ENCODE assay signal across 1 cellular context in genomic region chr14:22978873-22979671, GRCh38.
TF ChIP-seq lines count a peak whose summit lies in the region.

No MANE protein-coding gene starts in this region.

TF ChIP-seq in HepG2, 621 proteins besides CTCF, POLR2A, EP300 and RAD21 (continued from another document and continues in another):
- TF ChIP-seq UBTF (CRISPR knock-in tag; IDR thresholded peaks at IDR 0.05), result peak; percentile 59
- 0 out of 2 replicates have a peak, but pooled peaks have one; percentile 59 for TF ChIP-seq ATF3 (CRISPR knock-in tag; IDR thresholded peaks at IDR 0.05)
- no peak for TF ChIP-seq CREB1 (IDR thresholded peaks at IDR 0.05)
- TF ChIP-seq CREB1 (CRISPR knock-in tag; IDR thresholded peaks at IDR 0.05), result no peak
- no peak for TF ChIP-seq RXRB (CRISPR knock-in tag; IDR thresholded peaks at IDR 0.05; ENCODE audit: borderline replicate concordance)
- no peak for TF ChIP-seq SNRNP70 (IDR thresholded peaks at IDR 0.05; ENCODE audit: low read depth, low read length)
- TF ChIP-seq TGIF2 (CRISPR knock-in tag; IDR thresholded peaks at IDR 0.05), result no peak
- no peak for TF ChIP-seq ZNF407 (CRISPR knock-in tag; IDR thresholded peaks at IDR 0.05; ENCODE audit: not compliant biosample characterization)
- TF ChIP-seq ZNF382 (CRISPR knock-in tag; IDR thresholded peaks at IDR 0.05; ENCODE audit: borderline replicate concordance), result no peak
- TF ChIP-seq ZNF20 (CRISPR knock-in tag; IDR thresholded peaks at IDR 0.05), result no peak
- TF ChIP-seq ATM (IDR thresholded peaks at IDR 0.05; ENCODE audit: borderline replicate concordance), result no peak
- TF ChIP-seq CAMTA2 (CRISPR knock-in tag; IDR thresholded peaks at IDR 0.05; ENCODE audit: borderline replicate concordance), result no peak
- no peak for TF ChIP-seq ZNF75D (CRISPR knock-in tag; IDR thresholded peaks at IDR 0.05; ENCODE audit: borderline replicate concordance)
- peak; percentile 26; the same call in 1 of the 2 replicates for TF ChIP-seq SMC3 (IDR thresholded peaks at IDR 0.05; ENCODE audit: low read length)
- TF ChIP-seq CHD4 (IDR thresholded peaks at IDR 0.05; ENCODE audit: borderline replicate concordance, low read length), result no peak
- TF ChIP-seq GATAD1 (CRISPR knock-in tag; IDR thresholded peaks at IDR 0.05), result peak; percentile 4; the same call in 1 of the 2 replicates
- peak; percentile 89; the same call in 1 of the 2 replicates for TF ChIP-seq GPN1 (CRISPR knock-in tag; IDR thresholded peaks at IDR 0.05; ENCODE audit: borderline replicate concordance)
- TF ChIP-seq SALL1 (CRISPR knock-in tag; IDR thresholded peaks at IDR 0.05), result no peak
- TF ChIP-seq JARID2 (CRISPR knock-in tag; IDR thresholded peaks at IDR 0.05; ENCODE audit: insufficient replicate concordance), result peak; percentile 68
- TF ChIP-seq ZNF274 (CRISPR knock-in tag; IDR thresholded peaks at IDR 0.05), result peak; percentile 73; the same call in 1 of the 2 replicates
- TF ChIP-seq ZNF10 (CRISPR knock-in tag; IDR thresholded peaks at IDR 0.05; ENCODE audit: borderline replicate concordance, low read depth), result no peak
- no peak for TF ChIP-seq ZNF800 (CRISPR knock-in tag; IDR thresholded peaks at IDR 0.05)
- no peak; the same call in 1 of the 2 replicates for TF ChIP-seq ZC3H4 (CRISPR knock-in tag; IDR thresholded peaks at IDR 0.05; ENCODE audit: borderline replicate concordance)
- no peak for TF ChIP-seq PHF5A (CRISPR knock-in tag; IDR thresholded peaks at IDR 0.05; ENCODE audit: low read depth, unreplicated experiment)
- TF ChIP-seq SNAPC4 (CRISPR knock-in tag; IDR thresholded peaks at IDR 0.05), result no peak
- TF ChIP-seq ZNF703 (CRISPR knock-in tag; IDR thresholded peaks at IDR 0.05; ENCODE audit: borderline replicate concordance), result no peak
- no peak for TF ChIP-seq MED1 (CRISPR knock-in tag; IDR thresholded peaks at IDR 0.05)
- TF ChIP-seq ZFP90 (CRISPR knock-in tag; IDR thresholded peaks at IDR 0.05; ENCODE audit: borderline replicate concordance), result no peak
- TF ChIP-seq AFF4 (CRISPR knock-in tag; IDR thresholded peaks at IDR 0.05), result peak; percentile 73; the same call in 1 of the 2 replicates
- peak; percentile 6 for TF ChIP-seq SKI (IDR thresholded peaks at IDR 0.05; ENCODE audit: partially characterized antibody)
- no peak for TF ChIP-seq ZBTB38 (CRISPR knock-in tag; IDR thresholded peaks at IDR 0.05)
- TF ChIP-seq ZNF234 (CRISPR knock-in tag; conservative IDR thresholded peaks at IDR 0.05), result no peak
- TF ChIP-seq JUN (CRISPR knock-in tag; IDR thresholded peaks at IDR 0.05), result no peak
- peak; percentile 31; the same call in 1 of the 2 replicates for TF ChIP-seq HINFP (CRISPR knock-in tag; IDR thresholded peaks at IDR 0.05; ENCODE audit: low read depth)
- no peak for TF ChIP-seq ARID2 (CRISPR knock-in tag; IDR thresholded peaks at IDR 0.05; ENCODE audit: borderline replicate concordance)
- TF ChIP-seq HOXA5 (CRISPR knock-in tag; IDR thresholded peaks at IDR 0.05), result no peak
- no peak for TF ChIP-seq NPAS2 (CRISPR knock-in tag; IDR thresholded peaks at IDR 0.05; ENCODE audit: borderline replicate concordance)
- TF ChIP-seq ISL2 (CRISPR knock-in tag; IDR thresholded peaks at IDR 0.05), result no peak
